In genomic region chr11:67382481-67383136, GRCh38 we compare ENCODE assay signal across 8 cellular contexts. TPM values are rescaled to one million over a fixed set of nuclear protein-coding genes. Genes with fewer than 3 reads are reported as not detected.
DNase-seq lines count a peak whose midpoint lies in the region; ATAC-seq and TF ChIP-seq lines count a peak whose summit lies in the region.

No MANE protein-coding gene starts in this region.

- TF ChIP-seq CTCF in Panc1 (IDR thresholded peaks at IDR 0.05) (peak; percentile 99), neural crest cell (conservative IDR thresholded peaks at IDR 0.05) (peak; percentile 98)

- H3K27me3 ChIP-seq in Panc1 (ENCODE audit: control insufficient read depth, insufficient read depth, low read length) = no peaks in the 10 kb centered on the region

- ATAC-seq in Panc1 (peak; percentile 86), GM19328 (IDR thresholded peaks at IDR 0.05; ENCODE audit: unreplicated experiment) (no peak)

- intact Hi-C loops in Panc1 (cut with micrococcal nuclease; ENCODE audit: unreplicated experiment) = loop anchor here (1.0 to 10.0 kb wide), 3 partner anchors 25 to 118 kb away; partner anchors contain the start of gene GRK2

- peaks cover 30% of the 10 kb centered on the region for H3K27me3 Mint-ChIP-seq in neural crest cell (ENCODE audit: low read depth)

- H3K4me1 Mint-ChIP-seq in neural crest cell = peaks cover 12% of the 10 kb centered on the region

- peak overlapping the region; percentile 34; the same call in 1 of the 2 replicates for H3K27ac ChIP-seq in Panc1 (ENCODE audit: low read length)

- no peaks in the 10 kb centered on the region for H3K9me3 ChIP-seq in Panc1 (ENCODE audit: control insufficient read depth, insufficient read depth, low read depth, low read length)

- DNase-seq in GM04504 (ENCODE audit: low read depth) = peak; percentile 54
- peak in 70 of 76 experiments; percentile 25 to 87 (median 70) for DNase-seq in HUDEP-2 (lab: John Stamatoyannopoulos, UW; ENCODE audit: unreplicated experiment in 76 of 76)
- peak; percentile 72 for DNase-seq in Panc1 (ENCODE audit: low read depth, low spot score)
- peak; percentile 92 for DNase-seq in activated T-cell treated with anti-CD3 and anti-CD28 coated beads, Interleukin-2, amount 50 U/mL, for 48 hours
- DNase-seq in fibroblast of gingiva (ENCODE audit: low read depth) = peak; percentile 58
- DNase-seq in neural crest cell (ENCODE audit: low read depth, low spot score) = peak; percentile 82
- DNase-seq in stromal cell of bone marrow (ENCODE audit: low read depth) = peak; percentile 57

- BruUV-seq in Panc1 (replicated peaks; lab: Mats Ljungman, UMichigan) = no TSS peak

- no peaks in the 10 kb centered on the region for H3K36me3 ChIP-seq in Panc1 (ENCODE audit: control insufficient read depth, insufficient read depth, low read length)

- CTCF ChIA-PET in Panc1 (lab: Charles Lee) = interaction anchor here (0.5 to 7.7 kb wide), 16 partner anchors 12 to 1461 kb away, joined by 3 to 207 read pairs (median 4); partner anchors contain the start of genes ANKRD13D, CLCF1 and POLD4

- no peak overlapping the region for H3K4me3 ChIP-seq in Panc1 (ENCODE audit: low read depth in 2 of 2, low read length in 2 of 2)

- POLR2A ChIA-PET in Panc1 (lab: Charles Lee) = interaction anchor here (0.5 to 1.0 kb wide), 2 partner anchors 9 to 30 kb away, joined by 4 to 11 read pairs; partner anchors contain the start of gene CLCF1

- no peaks in the 10 kb centered on the region for H3K9me3 Mint-ChIP-seq in neural crest cell

- no peak overlapping the region for H3K27ac Mint-ChIP-seq in neural crest cell (ENCODE audit: unreplicated experiment)

- H3K36me3 Mint-ChIP-seq in neural crest cell (ENCODE audit: low read depth) = no peaks in the 10 kb centered on the region

- peaks cover 43% of the 10 kb centered on the region for H3K4me1 ChIP-seq in Panc1 (ENCODE audit: control insufficient read depth, insufficient read depth, low read length)

- peak overlapping the region; percentile 56 for H3K4me3 Mint-ChIP-seq in neural crest cell

- in situ Hi-C loops in Panc1 (cut with HindIII; ENCODE audit: low pct_unique_long_range_greater_than_20kb, low sequenced_read_pairs) = no loop called here

RNA-seq across cellular contexts. Expression of gene RAD9A, which starts 9.2 kb away (rescaled TPM):
- total RNA-seq in Panc1 (2021; ENCODE audit: unreplicated experiment) = 33.1 TPM
- polyA plus RNA-seq in Panc1 (2012; ENCODE audit: insufficient read length) = 24.4 TPM
- 46.1 and 49.4 TPM in 2 replicates for total RNA-seq in neural crest cell

RNA-seq across cellular contexts. Expression of gene CLCF1, which starts 9.2 kb away (rescaled TPM):
- total RNA-seq in Panc1 (2021; ENCODE audit: unreplicated experiment) = 9.3 TPM
- polyA plus RNA-seq in Panc1 (2012; ENCODE audit: insufficient read length) = 9.0 TPM
- total RNA-seq in neural crest cell = 0.41 and 0.68 TPM in 2 replicates

RNA-seq across cellular contexts. Expression of gene PPP1CA, which starts 19.0 kb away (rescaled TPM):
- 361 TPM for total RNA-seq in Panc1 (2021; ENCODE audit: unreplicated experiment)
- 412 TPM for polyA plus RNA-seq in Panc1 (2012; ENCODE audit: insufficient read length)
- 222 and 223 TPM in 2 replicates for total RNA-seq in neural crest cell

RNA-seq across cellular contexts. Expression of gene TBC1D10C, which starts 21.3 kb away (rescaled TPM):
- total RNA-seq in Panc1 (2021; ENCODE audit: unreplicated experiment) = 0.33 TPM
- 0.68 TPM for polyA plus RNA-seq in Panc1 (2012; ENCODE audit: insufficient read length)
- total RNA-seq in neural crest cell = 0.66 and 1.8 TPM in 2 replicates

RNA-seq across cellular contexts. Expression of gene POLD4, which starts 29.3 kb away (rescaled TPM):
- total RNA-seq in Panc1 (2021; ENCODE audit: unreplicated experiment) (78.7 TPM), neural crest cell (3.7 and 7.1 TPM in 2 replicates)
- 119 TPM for polyA plus RNA-seq in Panc1 (2012; ENCODE audit: insufficient read length)
